Comparison of ENCODE assay signal across 13 cellular contexts in genomic region chr7:100152404-100152803, GRCh38. TPM values are rescaled to one million over a fixed set of nuclear protein-coding genes. Genes with fewer than 3 reads are reported as not detected.
DNase-seq lines count a peak whose midpoint lies in the region; ATAC-seq and TF ChIP-seq lines count a peak whose summit lies in the region.
"Had no signal": no experiment of that assay in that cellular context is flagged by ENCODE, and none has a peak within 500 bp of the region (broad histone marks: within the 10 kb centered on the region; RNA-seq: fewer than 3 reads in every experiment).

No MANE protein-coding gene starts in this region.

- H3K9me3 Mint-ChIP-seq in endothelial cell (ENCODE audit: unreplicated experiment): no peaks in the 10 kb centered on the region

- no peaks in the 10 kb centered on the region for H3K9me3 ChIP-seq in thyroid gland

- ATAC-seq in stimulated activated naive CD8-positive, alpha-beta T cell treated with anti-CD3 and anti-CD28 coated beads, Interleukin-15, Interleukin-2, amounts not matched to agents 100 U/mL and 50 U/mL, for 24 hours: no peak

- intact Hi-C loops in thyroid gland (cut with DNase I): no loop called here

- no peak for TF ChIP-seq POLR2A in thyroid gland (IDR thresholded peaks at IDR 0.05)

- peak overlapping the region; percentile 82 for H3K27ac Mint-ChIP-seq in endothelial cell (ENCODE audit: unreplicated experiment)

- peak overlapping the region; percentile 72 for H3K4me3 Mint-ChIP-seq in endothelial cell (ENCODE audit: unreplicated experiment)

- TF ChIP-seq CTCF in 22Rv1 (IDR thresholded peaks at IDR 0.05): no peak
- TF ChIP-seq CTCF in GM10248 (IDR thresholded peaks at IDR 0.05; ENCODE audit: control extremely low read depth, extremely low read depth, low read depth, missing control alignments): no peak
- no peak for TF ChIP-seq CTCF in endothelial cell (IDR thresholded peaks at IDR 0.05; ENCODE audit: unreplicated experiment)
- no peak for TF ChIP-seq CTCF in thyroid gland (IDR thresholded peaks at IDR 0.05)

- no peaks in the 10 kb centered on the region for H3K27me3 ChIP-seq in thyroid gland

- peaks cover 18% of the 10 kb centered on the region for H3K36me3 Mint-ChIP-seq in endothelial cell (ENCODE audit: low read depth, unreplicated experiment)

- peak; percentile 12 for DNase-seq in GM10248 (ENCODE audit: extremely low spot score)
- peak; percentile 95 for DNase-seq in SKM-1 treated with dmso at 0.1 percent for 144 hours (lab: John Stamatoyannopoulos, UW; ENCODE audit: unreplicated experiment)
- no peak for DNase-seq in endothelial cell (ENCODE audit: low spot score)
- DNase-seq in thyroid gland: no peak
- DNase-seq in NCI-H2081 treated with DMSO at 0.1 percent for 48 hours (lab: John Stamatoyannopoulos, UW): no peak
- DNase-seq in stimulated activated naive CD8-positive, alpha-beta T cell treated with anti-CD3 and anti-CD28 coated beads, Interleukin-15, Interleukin-2, amounts not matched to agents 100 U/mL and 50 U/mL, for 24 hours: no peak
- DNase-seq in dermis blood vessel endothelial cell: no peak
- DNase-seq: C1 segment of cervical spinal cord; kidney; NCI-H524 treated with DMSO at 0.1 percent for 48 hours; occipital lobe; stimulated activated CD4-positive, alpha-beta T cell treated with anti-CD3 and anti-CD28 coated beads, Interleukin-2, amount 100 ng/mL, for 24 hours had no signal

- CTCF ChIA-PET in GM10248 (lab: Yijun Ruan, JAX): interaction anchor here (1.3 kb wide), 1 partner anchor 12 kb away, joined by 3 read pairs; no protein-coding TSS in a partner anchor

- peaks cover 0 to 8% of the 10 kb centered on the region in 2 donors for H3K36me3 ChIP-seq in thyroid gland

- peaks cover 31% of the 10 kb centered on the region for H3K4me1 Mint-ChIP-seq in endothelial cell (ENCODE audit: unreplicated experiment)

- peaks cover 2 to 14% of the 10 kb centered on the region in 2 donors for H3K4me1 ChIP-seq in thyroid gland

- H3K27ac ChIP-seq in 22Rv1: peak overlapping the region; percentile 91
- no peak overlapping the region for H3K27ac ChIP-seq in thyroid gland

- POLR2A ChIA-PET in GM10248 (lab: Yijun Ruan, JAX): no interaction called here

- peaks cover 10% of the 10 kb centered on the region for H3K27me3 Mint-ChIP-seq in endothelial cell (ENCODE audit: unreplicated experiment)

- H3K4me3 ChIP-seq in thyroid gland (replicated peaks in 1 of 3): no peak overlapping the region

RNA-seq across cellular contexts. Expression of gene LAMTOR4, which starts 3.7 kb away (rescaled TPM):
- total RNA-seq in endothelial cell (ENCODE audit: unreplicated experiment): 68.6 TPM
- total RNA-seq in thyroid gland: 100 to 1,000 TPM in 3 of 4 donors, 10 to 100 TPM in 1; 69.7 to 264 (median 204) TPM
- 55.1 and 133 TPM in 2 replicates for total RNA-seq in dermis blood vessel endothelial cell

RNA-seq across cellular contexts. Expression of gene TRAPPC14, which starts 6.1 kb away (rescaled TPM):
- total RNA-seq in endothelial cell (ENCODE audit: unreplicated experiment) (30.2 TPM), thyroid gland (10 to 100 TPM; 11.1 to 21.1 (median 11.8) TPM), dermis blood vessel endothelial cell (4.1 and 4.7 TPM in 2 replicates)

RNA-seq across cellular contexts. Expression of gene GAL3ST4, which starts 16.0 kb away (rescaled TPM):
- 4.4 TPM for total RNA-seq in endothelial cell (ENCODE audit: unreplicated experiment)
- 1 to 10 TPM in 2 of 4 donors, under 1 TPM in 2; 0.67 to 1.7 (median 1.1) TPM for total RNA-seq in thyroid gland
- total RNA-seq in dermis blood vessel endothelial cell: 0.17 and 0.88 TPM in 2 replicates

RNA-seq across cellular contexts. Expression of gene GPC2, which starts 24.8 kb away (rescaled TPM):
- total RNA-seq in endothelial cell (ENCODE audit: unreplicated experiment): 27.2 TPM
- 1 to 10 TPM in 1 of 4 donors, not detected in 3; 1.3 TPM for total RNA-seq in thyroid gland
- total RNA-seq in dermis blood vessel endothelial cell: 2.8 and 4.4 TPM in 2 replicates

RNA-seq across cellular contexts. Expression of gene STAG3, which starts 25.3 kb away (rescaled TPM):
- total RNA-seq in endothelial cell (ENCODE audit: unreplicated experiment) (1.9 TPM), thyroid gland (1 to 10 TPM in 2 of 4 donors, under 1 TPM in 1, not detected in 1; 0.34 to 2.7 (median 1.5) TPM), dermis blood vessel endothelial cell (0.17 and 0.23 TPM in 2 replicates)

Comparison
In these comparisons a context has a peak if more than half of its experiments do, and no peak if none do; other contexts are left out.
1. DNase-seq: peak in GM10248 (single experiment) and SKM-1 treated with dmso at 0.1 percent for 144 hours (single experiment); none in endothelial cell (single experiment), thyroid gland (0 of 2), NCI-H2081 treated with DMSO at 0.1 percent for 48 hours (single experiment), stimulated activated naive CD8-positive, alpha-beta T cell treated with anti-CD3 and anti-CD28 coated beads, Interleukin-15, Interleukin-2, amounts not matched to agents 100 U/mL and 50 U/mL, for 24 hours (single experiment) and dermis blood vessel endothelial cell (single experiment).